In genomic region chr1:201602413-201603265, GRCh38 we compare ENCODE assay signal across 1 cellular context.
TF ChIP-seq lines count a peak whose summit lies in the region.

No MANE protein-coding gene starts in this region.

TF ChIP-seq in GM23338, 12 proteins besides CTCF, POLR2A, EP300 and RAD21 (continued from another document):
- TF ChIP-seq ZNF462 (CRISPR knock-in tag; IDR thresholded peaks at IDR 0.05), result no peak
- TF ChIP-seq NANOG (IDR thresholded peaks at IDR 0.05; ENCODE audit: borderline replicate concordance), result no peak
- no peak for TF ChIP-seq JUNB (IDR thresholded peaks at IDR 0.05; ENCODE audit: unreplicated experiment)
- no peak for TF ChIP-seq ETS1 (IDR thresholded peaks at IDR 0.05)
